15 cellular contexts compared by ENCODE assay signal in the genomic region with DNA sequence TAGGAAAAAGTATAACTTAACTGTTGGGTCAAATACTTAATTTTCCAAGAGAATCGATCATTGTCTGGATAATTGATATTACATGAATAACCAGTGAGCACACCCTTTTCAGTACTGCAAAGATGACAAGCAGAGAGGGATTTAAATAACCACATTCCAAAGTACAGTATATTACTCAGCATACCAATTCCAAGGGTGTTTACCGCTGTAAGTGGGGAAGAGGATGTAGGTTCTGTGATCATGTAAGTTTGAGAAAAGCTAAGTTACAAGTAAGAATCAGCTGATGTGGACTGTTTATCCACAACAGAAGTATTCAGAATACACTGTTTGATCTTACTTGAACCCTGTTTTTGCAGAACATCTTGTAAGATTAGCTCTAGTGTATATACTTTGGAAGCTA. TPM values are rescaled to one million over a fixed set of nuclear protein-coding genes. Genes with fewer than 3 reads are reported as not detected.
DNase-seq lines count a peak whose midpoint lies in the region; ATAC-seq, FAIRE-seq and TF ChIP-seq lines count a peak whose summit lies in the region.
"Had no signal": no experiment of that assay in that cellular context is flagged by ENCODE, and none has a peak within 500 bp of the region (broad histone marks: within the 10 kb centered on the region; RNA-seq: fewer than 3 reads in every experiment).

No MANE protein-coding gene starts in this region.

- dilution Hi-C loops in IMR-90 (cut with HindIII; ENCODE audit: low sequenced_read_pairs, unreplicated experiment), result no loop called here

- TF ChIP-seq RAD21 in IMR-90 (IDR thresholded peaks at IDR 0.05; ENCODE audit: low read length) (no peak), GM12878 (IDR thresholded peaks at IDR 0.05; ENCODE audit: insufficient read depth, low read depth, low read length) (no peak)

- intact Hi-C loops in IMR-90 (cut with micrococcal nuclease) (no loop called here), GM12878 (cut with micrococcal nuclease; ENCODE audit: unreplicated experiment) (no loop called here), left colon (cut with DNase I, micrococcal nuclease) (no loop called here), vagina (cut with DNase I) (no loop called here)

- no peak for TF ChIP-seq POLR2A in IMR-90 (IDR thresholded peaks at IDR 0.05; ENCODE audit: low read depth, low read length)
- no peak for TF ChIP-seq POLR2A in GM12878 (IDR thresholded peaks at IDR 0.05; ENCODE audit: low read depth, low read length)
- no peak for TF ChIP-seq POLR2A in vagina (IDR thresholded peaks at IDR 0.05)

- no peak overlapping the region for H2BK5ac ChIP-seq in IMR-90 (ENCODE audit: low read depth, low read length, poor library complexity, severe bottlenecking)

- peak; percentile 73 for ATAC-seq in IMR-90 (ENCODE audit: low read depth)
- no peak for ATAC-seq in GM12878
- ATAC-seq in left colon, result peak; percentile 65
- ATAC-seq: HCT116, Panc1 had no signal

- no peak overlapping the region; the same call in 1 of the 2 replicates for H3K27ac ChIP-seq in IMR-90 (ENCODE audit: insufficient read depth, low read length)
- H3K27ac ChIP-seq in GM12878 (ENCODE audit: control insufficient read depth, insufficient read depth), result no peak overlapping the region
- peak overlapping the region; percentile 17 for H3K27ac ChIP-seq in smooth muscle cell (ENCODE audit: low read depth)
- H3K27ac ChIP-seq in vagina, result no peak overlapping the region

- peaks cover 13 to 36% of the 10 kb centered on the region in 2 experiments for H3K79me1 ChIP-seq in IMR-90 (ENCODE audit: low read depth in 1 of 2, low read length in 2 of 2)

- POLR2A ChIA-PET in IMR-90 (lab: Charles Lee; ENCODE audit: unreplicated experiment), result no interaction called here
- POLR2A ChIA-PET in GM12878 (lab: Charles Lee), result no interaction called here

- H3F3A ChIP-seq in smooth muscle cell (ENCODE audit: low read depth), result no peaks in the 10 kb centered on the region

- H3K79me2 ChIP-seq in GM12878 (ENCODE audit: control insufficient read depth, insufficient read depth, low read length) (peaks cover 29% of the 10 kb centered on the region), smooth muscle cell (ENCODE audit: low read depth) (peaks cover 11% of the 10 kb centered on the region)

- H3K9me1 ChIP-seq in IMR-90 (ENCODE audit: insufficient read depth, low read length), result peaks cover 2% of the 10 kb centered on the region; the same call in 1 of the 2 replicates

- H3K36me3 ChIP-seq in IMR-90 (ENCODE audit: control insufficient read depth, insufficient read depth, low read length) (no peaks in the 10 kb centered on the region), GM12878 (ENCODE audit: control insufficient read depth in 2 of 2, insufficient read depth in 2 of 2, low read length in 1 of 2) (peaks cover 0 to 10% of the 10 kb centered on the region in 2 experiments; a peak in 2 of 4 replicates), smooth muscle cell (ENCODE audit: low read depth) (peaks cover 15% of the 10 kb centered on the region), vagina (peaks cover 0 to 30% of the 10 kb centered on the region in 2 donors)

- RAD21 ChIA-PET in GM12878 (lab: Charles Lee; ENCODE audit: unreplicated experiment), result interaction anchor here (1.4 kb wide), 1 partner anchor 9 kb away, joined by 4 read pairs; no protein-coding TSS in a partner anchor

- no peak overlapping the region for H2AK9ac ChIP-seq in IMR-90 (replicated peaks; ENCODE audit: low read depth, low read length, poor library complexity)

- H4K91ac ChIP-seq in IMR-90 (ENCODE audit: insufficient read depth, low read depth, low read length), result no peak overlapping the region

- H3K9ac ChIP-seq in IMR-90 (ENCODE audit: low read depth, low read length) (no peak overlapping the region), GM12878 (ENCODE audit: control insufficient read depth, insufficient read depth, low read length) (no peak overlapping the region), smooth muscle cell (ENCODE audit: low read depth) (no peak overlapping the region)
- H3K9ac ChIP-seq: SK-N-SH had no signal

- H2AK5ac ChIP-seq in IMR-90 (ENCODE audit: low read depth, low read length), result no peak overlapping the region

- FAIRE-seq in GM12878 (lab: Jason Lieb, UNC), result peak; percentile 75

- H3K4me1 ChIP-seq in IMR-90 (ENCODE audit: control insufficient read depth, insufficient read depth, low read length) (peaks cover 5% of the 10 kb centered on the region; the same call in 1 of the 2 replicates), GM12878 (ENCODE audit: control insufficient read depth, insufficient read depth, low read length) (peaks cover 7% of the 10 kb centered on the region), smooth muscle cell (ENCODE audit: low read depth) (peaks cover 3% of the 10 kb centered on the region), vagina (peaks cover 24% of the 10 kb centered on the region)

- WGBS in IMR-90 (ENCODE audit: extremely low coverage in 2 of 2, insufficient read length in 1 of 2), 2 experiments, result no CpG with 5 or more reads among the region's 2 CpGs
- 97% methylated on average over 2 of the region's 2 CpGs for WGBS in GM12878 (ENCODE audit: insufficient coverage, insufficient replicate concordance, low lambda C conversion rate, missing lambda C conversion rate)
- WGBS in smooth muscle cell (ENCODE audit: low lambda C conversion rate), result 85% methylated on average over 2 of the region's 2 CpGs

- H4K8ac ChIP-seq in IMR-90 (ENCODE audit: low read depth in 2 of 2, low read length in 2 of 2), result no peak overlapping the region

- CTCF ChIA-PET in IMR-90 (lab: Yijun Ruan, JAX), result no interaction called here
- CTCF ChIA-PET in GM12878 (lab: Yijun Ruan, JAX), result interaction anchor here (0.8 to 2.1 kb wide), 3 partner anchors 9 to 43 kb away, joined by 4 to 22 read pairs (median 6); no protein-coding TSS in a partner anchor

- H3K4me2 ChIP-seq in IMR-90 (ENCODE audit: low read depth, low read length) (no peak overlapping the region), GM12878 (ENCODE audit: control insufficient read depth, insufficient read depth) (0 out of 2 replicates have a peak overlapping the region, but pooled peaks have one; percentile 17), smooth muscle cell (no peak overlapping the region)
- H3K4me2 ChIP-seq: SK-N-SH had no signal

- SMC1A ChIA-PET in GM12878 (lab: Charles Lee; ENCODE audit: uncharacterized antibody, unreplicated experiment), result interaction anchor here (0.7 to 1.1 kb wide), 4 partner anchors 12 to 40 kb away, joined by 3 to 6 read pairs (median 4); partner anchors contain the start of gene VPS35L

- H3K4me3 ChIP-seq in IMR-90 (ENCODE audit: insufficient read depth, low read depth, low read length) (no peak overlapping the region), GM12878 (no peak overlapping the region), smooth muscle cell (no peak overlapping the region), vagina (no peak overlapping the region)

- no TSS peak for BruUV-seq in IMR-90 (replicated peaks; lab: Mats Ljungman, UMichigan)
- BruUV-seq in GM12878 (replicated peaks; lab: Mats Ljungman, UMichigan), result no TSS peak

- in situ Hi-C loops in IMR-90 (cut with MboI; ENCODE audit: low sequenced_read_pairs) (no loop called here), GM12878 (cut with MboI) (no loop called here)

- H3K4ac ChIP-seq in IMR-90 (ENCODE audit: low read depth, low read length), result no peak overlapping the region

- H2AFZ ChIP-seq in IMR-90 (replicated peaks; ENCODE audit: low read length, poor library complexity), result no peak overlapping the region
- H2AFZ ChIP-seq in GM12878 (ENCODE audit: control insufficient read depth, low read depth, low read length), result no peak overlapping the region
- H2AFZ ChIP-seq in smooth muscle cell (ENCODE audit: low read depth), result no peak overlapping the region

- no peaks in the 10 kb centered on the region for H3K27me3 ChIP-seq in IMR-90 (ENCODE audit: control insufficient read depth, insufficient read depth, low read length)
- H3K27me3 ChIP-seq in GM12878 (replicated peaks in 1 of 2; ENCODE audit: control insufficient read depth in 2 of 2, insufficient read depth in 2 of 2, low read length in 1 of 2), result no peaks in the 10 kb centered on the region
- H3K27me3 ChIP-seq in smooth muscle cell (ENCODE audit: low read depth), result no peaks in the 10 kb centered on the region
- no peaks in the 10 kb centered on the region for H3K27me3 ChIP-seq in vagina

- H2BK15ac ChIP-seq in IMR-90 (ENCODE audit: low read depth, low read length), result no peak overlapping the region

- no peak overlapping the region for H3K18ac ChIP-seq in IMR-90 (ENCODE audit: low read depth, low read length)

- TF ChIP-seq EP300 in GM12878 (IDR thresholded peaks at IDR 0.05; ENCODE audit: borderline replicate concordance in 1 of 2, control insufficient read depth in 1 of 2, low read depth in 2 of 2, low read length in 2 of 2), result no peak

- no peaks in the 10 kb centered on the region for H3K9me3 ChIP-seq in IMR-90 (ENCODE audit: control insufficient read depth, insufficient read depth, low read length)
- H3K9me3 ChIP-seq in GM12878 (replicated peaks; ENCODE audit: control insufficient read depth, insufficient read depth, low read length), result 0 out of 3 replicates have a peak, but pooled peaks cover 2% of the 10 kb centered on the region
- no peaks in the 10 kb centered on the region for H3K9me3 ChIP-seq in smooth muscle cell (replicated peaks; ENCODE audit: low read depth)
- no peaks in the 10 kb centered on the region for H3K9me3 ChIP-seq in vagina
- H3K9me3 ChIP-seq: SK-N-SH had no signal

- TF ChIP-seq CTCF in IMR-90 (conservative IDR thresholded peaks at IDR 0.05; ENCODE audit: low read depth, low read length) (no peak), GM12878 (IDR thresholded peaks at IDR 0.05 in 2 of 3, conservative IDR thresholded peaks at IDR 0.05 in 1 of 3; ENCODE audit: control insufficient read depth in 2 of 3, extremely low read depth in 1 of 3, insufficient read depth in 1 of 3, low read depth in 3 of 3, low read length in 3 of 3) (no peak), smooth muscle cell (IDR thresholded peaks at IDR 0.05; ENCODE audit: borderline replicate concordance, insufficient read depth, poor library complexity, severe bottlenecking) (no peak), vagina (IDR thresholded peaks at IDR 0.05) (no peak)

- H3K14ac ChIP-seq in IMR-90 (replicated peaks; ENCODE audit: low read depth, low read length), result no peak overlapping the region

- DNase-seq in IMR-90 (peak; percentile 50), GM12878 (ENCODE audit: low read depth, low spot score) (no peak), left colon (no peak), smooth muscle cell (lab: John Stamatoyannopoulos, UW; ENCODE audit: unreplicated experiment) (no peak), KG1 (lab: John Stamatoyannopoulos, UW) (no peak), DMS 273 (lab: John Stamatoyannopoulos, UW; ENCODE audit: unreplicated experiment) (no peak), vagina (ENCODE audit: extremely low spot score in 2 of 2) (no peak)
- DNase-seq in activated CD4-positive, CD25-positive, alpha-beta regulatory T cell (lab: John Stamatoyannopoulos, UW), result no peak
- DNase-seq: CD4-positive, alpha-beta memory T cell; NCI-H1092; NCI-H69; Right ventricle myocardium superior; SK-N-SH had no signal

- no peak overlapping the region for H3K23ac ChIP-seq in IMR-90 (ENCODE audit: low read depth, low read length)

- no peak overlapping the region for H4K5ac ChIP-seq in IMR-90 (ENCODE audit: low read depth, low read length)

- H4K20me1 ChIP-seq in IMR-90 (ENCODE audit: insufficient read depth, low read length) (no peaks in the 10 kb centered on the region), GM12878 (ENCODE audit: control insufficient read depth, insufficient read depth) (no peaks in the 10 kb centered on the region), smooth muscle cell (ENCODE audit: low read depth) (peaks cover 17% of the 10 kb centered on the region)

- no peak overlapping the region for H2BK120ac ChIP-seq in IMR-90 (ENCODE audit: low read depth, low read length)

- H3K56ac ChIP-seq in IMR-90 (ENCODE audit: extremely low read depth, insufficient read depth, low read length), result no peak overlapping the region

- H2BK20ac ChIP-seq in IMR-90 (ENCODE audit: low read depth, low read length), result no peak overlapping the region

RNA-seq across cellular contexts. Expression of gene GDE1, which starts 6.1 kb away (rescaled TPM):
- total RNA-seq in IMR-90 (2012; rRNA removed), result 62.4 and 64.2 TPM in 2 replicates
- polyA plus RNA-seq in IMR-90 (2012; rRNA removed), result 36.7 and 50.1 TPM in 2 replicates
- polyA plus RNA-seq in IMR-90 (2012; cell fraction: cytosol; rRNA removed), result 20.2 and 23.2 TPM in 2 replicates
- polyA plus RNA-seq in IMR-90 (2012; cell fraction: nucleus; rRNA removed; ENCODE audit: low replicate concordance), result 4.5 and 12.3 TPM in 2 replicates
- total RNA-seq in GM12878 (2013; cell fraction: nucleolus; rRNA removed), result 22.9 and 26.4 TPM in 2 replicates
- 19.9 and 23.3 TPM in 2 replicates for total RNA-seq in GM12878 (2014; rRNA removed)
- total RNA-seq in GM12878 (2014; rRNA removed; fragmentation: Illumina TruSeq; extraction: Trizol), result 20.6 and 20.8 TPM in 2 replicates
- total RNA-seq in GM12878 (2021), result 23.0 and 26.7 TPM in 2 replicates
- polyA plus RNA-seq in GM12878 (2011; ENCODE audit: low read depth), result 18.0 TPM
- polyA plus RNA-seq in GM12878 (2011; rRNA removed), result 19.9 and 23.3 TPM in 2 replicates
- 16.1 and 17.2 TPM in 2 replicates for polyA plus RNA-seq in GM12878 (2011; cell fraction: cytosol; rRNA removed)
- polyA plus RNA-seq in GM12878 (2011; cell fraction: nucleus; rRNA removed), result 9.2 and 10.0 TPM in 2 replicates
- polyA plus RNA-seq in GM12878 (2012), result 17.7 and 17.8 TPM in 2 replicates
- polyA plus RNA-seq in GM12878 (2014; fragmentation: Illumina TruSeq; extraction: Trizol), result 25.0 and 31.2 TPM in 2 replicates
- polyA plus RNA-seq in GM12878 (2014; fragmentation: Nextera tagmentation; extraction: Ambion mirVana), result 10 to 100 TPM; 14.8 to 17.3 TPM
- polyA plus RNA-seq in GM12878 (2014; rRNA removed), result 21.3 and 22.0 TPM in 2 replicates
- 10 to 100 TPM; 29.6 to 31.8 TPM for polyA plus RNA-seq in GM12878 (2016; fragmentation: Nextera tagmentation; extraction: Ambion mirVana)
- polyA minus RNA-seq in GM12878 (2011; rRNA and poly(A)+ RNA removed), result 11.3 and 13.0 TPM in 2 replicates
- 4.0 and 4.4 TPM in 2 replicates for polyA minus RNA-seq in GM12878 (2011; cell fraction: cytosol; rRNA and poly(A)+ RNA removed)
- polyA minus RNA-seq in GM12878 (2011; cell fraction: nucleus; rRNA and poly(A)+ RNA removed), result 8.6 and 15.5 TPM in 2 replicates
- total RNA-seq in left colon, result 100 to 1,000 TPM; 116 to 126 TPM
- 46.0 and 50.2 TPM in 2 replicates for total RNA-seq in smooth muscle cell
- polyA plus RNA-seq in smooth muscle cell, result 43.8 and 57.3 TPM in 2 replicates
- total RNA-seq in vagina, result 31.2 TPM

RNA-seq across cellular contexts. Expression of gene CCP110, which starts 8.0 kb away (rescaled TPM):
- total RNA-seq in IMR-90 (2012; rRNA removed) (7.7 and 11.9 TPM in 2 replicates), GM12878 (2014; rRNA removed) (24.3 and 26.8 TPM in 2 replicates), GM12878 (2014; rRNA removed; fragmentation: Illumina TruSeq; extraction: Trizol) (28.2 and 29.3 TPM in 2 replicates), GM12878 (2021) (18.7 and 25.1 TPM in 2 replicates), left colon (1 to 10 TPM; 9.0 to 9.9 TPM), smooth muscle cell (9.3 and 11.7 TPM in 2 replicates), vagina (17.7 TPM)
- polyA plus RNA-seq in IMR-90 (2012; rRNA removed) (3.7 and 4.7 TPM in 2 replicates), GM12878 (2011; rRNA removed) (34.7 and 50.9 TPM in 2 replicates), GM12878 (2014; fragmentation: Illumina TruSeq; extraction: Trizol) (32.8 and 37.3 TPM in 2 replicates), GM12878 (2014; fragmentation: Nextera tagmentation; extraction: Ambion mirVana) (1 to 10 TPM; 6.4 to 7.9 TPM), GM12878 (2014; rRNA removed) (18.6 and 19.6 TPM in 2 replicates), GM12878 (2016; fragmentation: Nextera tagmentation; extraction: Ambion mirVana) (10 to 100 TPM; 35.0 to 38.1 TPM), smooth muscle cell (6.2 and 7.9 TPM in 2 replicates)
- polyA plus RNA-seq in IMR-90 (2012; cell fraction: cytosol; rRNA removed), result 0.62 and 0.67 TPM in 2 replicates
- polyA plus RNA-seq in IMR-90 (2012; cell fraction: nucleus; rRNA removed; ENCODE audit: low replicate concordance), result 0.50 and 3.1 TPM in 2 replicates
- 93.0 and 99.0 TPM in 2 replicates for total RNA-seq in GM12878 (2013; cell fraction: nucleolus; rRNA removed)
- polyA plus RNA-seq in GM12878 (2011; ENCODE audit: low read depth), result 9.8 TPM
- 13.0 and 13.3 TPM in 2 replicates for polyA plus RNA-seq in GM12878 (2011; cell fraction: cytosol; rRNA removed)
- 21.2 and 27.5 TPM in 2 replicates for polyA plus RNA-seq in GM12878 (2011; cell fraction: nucleus; rRNA removed)
- polyA plus RNA-seq in GM12878 (2012), result 12.2 and 18.4 TPM in 2 replicates
- 15.6 and 23.2 TPM in 2 replicates for polyA minus RNA-seq in GM12878 (2011; rRNA and poly(A)+ RNA removed)
- 12.2 and 16.0 TPM in 2 replicates for polyA minus RNA-seq in GM12878 (2011; cell fraction: cytosol; rRNA and poly(A)+ RNA removed)
- polyA minus RNA-seq in GM12878 (2011; cell fraction: nucleus; rRNA and poly(A)+ RNA removed), result 18.3 and 27.0 TPM in 2 replicates

RNA-seq across cellular contexts. Expression of gene VPS35L, which starts 39.7 kb away (rescaled TPM):
- total RNA-seq in IMR-90 (2012; rRNA removed) (20.3 and 28.0 TPM in 2 replicates), GM12878 (2014; rRNA removed) (22.1 and 22.5 TPM in 2 replicates), GM12878 (2014; rRNA removed; fragmentation: Illumina TruSeq; extraction: Trizol) (27.3 and 27.8 TPM in 2 replicates), GM12878 (2021) (35.7 and 42.3 TPM in 2 replicates), left colon (10 to 100 TPM; 51.1 to 53.0 TPM), smooth muscle cell (37.2 and 47.4 TPM in 2 replicates), vagina (39.8 TPM)
- polyA plus RNA-seq in IMR-90 (2012; rRNA removed) (37.1 and 40.1 TPM in 2 replicates), GM12878 (2011; rRNA removed) (14.9 TPM in 2 replicates), GM12878 (2014; fragmentation: Illumina TruSeq; extraction: Trizol) (34.3 and 34.4 TPM in 2 replicates), GM12878 (2014; fragmentation: Nextera tagmentation; extraction: Ambion mirVana) (10 to 100 TPM; 15.2 to 20.2 TPM), GM12878 (2014; rRNA removed) (23.6 and 24.8 TPM in 2 replicates), GM12878 (2016; fragmentation: Nextera tagmentation; extraction: Ambion mirVana) (10 to 100 TPM; 43.6 to 44.1 TPM), smooth muscle cell (46.7 and 49.1 TPM in 2 replicates)
- 18.9 and 20.9 TPM in 2 replicates for polyA plus RNA-seq in IMR-90 (2012; cell fraction: cytosol; rRNA removed)
- 22.9 and 42.0 TPM in 2 replicates for polyA plus RNA-seq in IMR-90 (2012; cell fraction: nucleus; rRNA removed; ENCODE audit: low replicate concordance)
- 85.6 and 87.7 TPM in 2 replicates for total RNA-seq in GM12878 (2013; cell fraction: nucleolus; rRNA removed)
- 10.7 TPM for polyA plus RNA-seq in GM12878 (2011; ENCODE audit: low read depth)
- 20.3 and 23.6 TPM in 2 replicates for polyA plus RNA-seq in GM12878 (2011; cell fraction: cytosol; rRNA removed)
- 34.6 and 36.1 TPM in 2 replicates for polyA plus RNA-seq in GM12878 (2011; cell fraction: nucleus; rRNA removed)
- polyA plus RNA-seq in GM12878 (2012), result 13.1 and 15.7 TPM in 2 replicates
- 52.6 and 55.4 TPM in 2 replicates for polyA minus RNA-seq in GM12878 (2011; rRNA and poly(A)+ RNA removed)
- polyA minus RNA-seq in GM12878 (2011; cell fraction: cytosol; rRNA and poly(A)+ RNA removed), result 15.5 and 21.2 TPM in 2 replicates
- 42.8 and 57.3 TPM in 2 replicates for polyA minus RNA-seq in GM12878 (2011; cell fraction: nucleus; rRNA and poly(A)+ RNA removed)
